Comparison of ENCODE assay signal across 16 cellular contexts in genomic region chr21:16870116-16870515, GRCh38.
A peak's percentile ranks its signal among the peaks of the same experiment; 100 is the strongest.
DNase-seq lines count a peak whose midpoint lies in the region; TF ChIP-seq lines count a peak whose summit lies in the region.
"Had no signal": no experiment of that assay in that cellular context is flagged by ENCODE, and none has a peak within 500 bp of the region (broad histone marks: within the 10 kb centered on the region; RNA-seq: fewer than 3 reads in every experiment).

No MANE protein-coding gene starts in this region.

- TF ChIP-seq CTCF in GM10266 (IDR thresholded peaks at IDR 0.05; ENCODE audit: control insufficient read depth, insufficient read depth, low read depth, missing control alignments), result no peak

- peak; percentile 9 for DNase-seq in AG08395 (ENCODE audit: low spot score)
- DNase-seq in HCEC 1CT, result peak; percentile 60
- peak; percentile 91 for DNase-seq in NOMO-1 treated with DMSO at 0.1 percent for 48 hours (lab: John Stamatoyannopoulos, UW; ENCODE audit: unreplicated experiment)
- peak; percentile 60 for DNase-seq in fibroblast of peridontal ligament (ENCODE audit: extremely low read depth)
- DNase-seq in NCI-H510A treated with DMSO at 0.1 percent for 48 hours (lab: John Stamatoyannopoulos, UW), result no peak
- DNase-seq in mesenteric fat pad (ENCODE audit: low spot score), result no peak
- DNase-seq in GM10266 (ENCODE audit: extremely low spot score), result no peak
- no peak for DNase-seq in head of caudate nucleus
- DNase-seq: activated CD4-positive, alpha-beta T cell treated with anti-CD3 and anti-CD28 coated beads, Interleukin-2, amount 50 U/mL, for 1 hour; activated naive CD4-positive, alpha-beta T cell treated with anti-CD3 and anti-CD28 coated beads, Interleukin-2, amount 50 U/mL, for 16 hours; activated T-cell treated with anti-CD3 and anti-CD28 coated beads for 4 hours; naive B cell; ovary; sigmoid colon; stimulated activated CD4-positive, alpha-beta T cell treated with anti-CD3 and anti-CD28 coated beads, Interleukin-2, amount 100 ng/mL, for 24 hours; stimulated activated naive CD8-positive, alpha-beta T cell treated with anti-CD3 and anti-CD28 coated beads, Interleukin-15, amount 100 ng/mL, for 72 hours had no signal

- intact Hi-C loops in head of caudate nucleus (cut with DNase I), result no loop called here

Comparison
In these comparisons a context has a peak if more than half of its experiments do, and no peak if none do; other contexts are left out.
1. DNase-seq: peak in AG08395 (single experiment), HCEC 1CT (single experiment), NOMO-1 treated with DMSO at 0.1 percent for 48 hours (single experiment) and fibroblast of peridontal ligament (single experiment); none in NCI-H510A treated with DMSO at 0.1 percent for 48 hours (single experiment), mesenteric fat pad (single experiment), GM10266 (single experiment) and head of caudate nucleus (0 of 42).